ENCODE assay signal across 1 cellular context in genomic region chr16:81097230-81097629, GRCh38.
TF ChIP-seq lines count a peak whose summit lies in the region.

No MANE protein-coding gene starts in this region.

TF ChIP-seq in A549, 52 proteins besides CTCF, POLR2A, EP300 and RAD21 (continued from another document):
- TF ChIP-seq HMGXB4 (CRISPR knock-in tag; IDR thresholded peaks at IDR 0.05; ENCODE audit: borderline replicate concordance), result no peak
